7 cellular contexts compared by ENCODE assay signal in the genomic region with DNA sequence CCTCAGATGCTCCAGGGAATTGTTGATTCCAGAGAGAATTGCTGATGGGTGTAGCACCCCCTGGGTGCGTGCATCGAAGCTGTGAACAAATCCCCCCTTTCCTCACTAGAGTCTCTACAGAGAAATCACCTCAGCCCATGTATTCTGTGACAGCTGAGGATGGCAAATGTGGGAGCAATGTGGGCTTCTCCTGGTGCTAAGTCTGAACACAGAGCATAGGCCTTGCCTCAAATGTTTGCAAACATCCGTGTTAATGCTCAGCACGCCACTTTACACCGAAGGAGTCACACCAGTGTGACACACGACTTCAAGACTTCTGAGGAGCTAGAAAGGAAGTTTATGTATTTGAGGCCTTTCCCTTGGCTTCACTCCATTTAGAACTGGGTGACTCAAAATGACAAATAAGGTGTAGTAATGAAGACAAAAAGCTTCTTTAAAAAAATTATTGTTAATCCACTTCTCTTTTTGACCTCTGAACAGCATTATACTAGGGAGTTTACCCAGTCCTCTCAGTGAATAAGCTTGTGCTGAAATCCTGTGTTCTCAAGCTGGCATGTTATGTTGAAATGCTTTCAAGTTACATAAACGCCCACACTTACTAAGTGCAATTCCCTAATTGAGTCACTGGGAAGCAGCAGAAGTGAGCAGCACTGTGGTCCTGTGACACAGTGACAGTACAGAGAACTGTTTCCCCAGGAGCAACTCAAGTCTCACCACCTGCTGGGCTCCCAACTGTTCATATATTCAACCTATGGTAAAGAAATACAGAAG.
A peak's percentile ranks its signal among the peaks of the same experiment; 100 is the strongest.
DNase-seq lines count a peak whose midpoint lies in the region; ATAC-seq, FAIRE-seq and TF ChIP-seq lines count a peak whose summit lies in the region.

No MANE protein-coding gene starts in this region.

- no peaks in the 10 kb centered on the region for H3K36me3 Mint-ChIP-seq in GM23338 (ENCODE audit: low read depth)
- no peaks in the 10 kb centered on the region for H3K36me3 Mint-ChIP-seq in astrocyte (ENCODE audit: low read depth, unreplicated experiment)

- ATAC-seq in GM18505 (IDR thresholded peaks at IDR 0.05; ENCODE audit: unreplicated experiment) = peak; percentile 85
- peak; percentile 81 for ATAC-seq in GM23338

- TF ChIP-seq CTCF in GM23338 (conservative IDR thresholded peaks at IDR 0.05; ENCODE audit: low read depth in 2 of 2) = no peak; a peak in 1 of 4 replicates
- no peak for TF ChIP-seq CTCF in astrocyte (IDR thresholded peaks at IDR 0.05; ENCODE audit: insufficient read depth, low read depth, low read length)

- no peaks in the 10 kb centered on the region for H3K36me3 ChIP-seq in GM23338 (ENCODE audit: insufficient read depth)
- H3K36me3 ChIP-seq in astrocyte (ENCODE audit: insufficient read depth, low read length) = no peaks in the 10 kb centered on the region
- no peaks in the 10 kb centered on the region for H3K36me3 ChIP-seq in small intestine (ENCODE audit: control insufficient read depth in 2 of 2, insufficient read depth in 2 of 2, low read length in 2 of 2)

- peaks cover 37% of the 10 kb centered on the region for H3K4me1 Mint-ChIP-seq in GM23338
- H3K4me1 Mint-ChIP-seq in astrocyte (ENCODE audit: low read depth, unreplicated experiment) = peaks cover 10% of the 10 kb centered on the region

- no peak for TF ChIP-seq POLR2A in GM18505 (IDR thresholded peaks at IDR 0.05; ENCODE audit: borderline replicate concordance, extremely low read depth, insufficient read depth, insufficient read length)

- no peaks in the 10 kb centered on the region for H3K79me2 ChIP-seq in GM23338 (replicated peaks; ENCODE audit: insufficient read depth)
- no peaks in the 10 kb centered on the region for H3K79me2 ChIP-seq in astrocyte (ENCODE audit: insufficient read depth, low read length)

- H3K27me3 ChIP-seq in GM23338 (ENCODE audit: insufficient read depth) (no peaks in the 10 kb centered on the region), astrocyte (ENCODE audit: insufficient read depth, low read length) (no peaks in the 10 kb centered on the region), small intestine (ENCODE audit: control insufficient read depth in 2 of 2, insufficient read depth in 2 of 2, low read length in 2 of 2) (no peaks in the 10 kb centered on the region)

- H3K4me2 ChIP-seq in GM23338 (peak overlapping the region; percentile 29), astrocyte (ENCODE audit: low read length) (peak overlapping the region; percentile 24)

- FAIRE-seq in astrocyte (lab: Jason Lieb, UNC) = no peak
- FAIRE-seq in small intestine (lab: Jason Lieb, UNC) = no peak

- H3K27me3 Mint-ChIP-seq in GM23338 (ENCODE audit: insufficient read depth, low read depth, poor library complexity) (peaks cover 7% of the 10 kb centered on the region), astrocyte (ENCODE audit: low read depth, unreplicated experiment) (no peaks in the 10 kb centered on the region)

- peak overlapping the region; percentile 34 for H3K9ac ChIP-seq in astrocyte (ENCODE audit: low read length)

- no peaks in the 10 kb centered on the region for H4K20me1 ChIP-seq in GM23338 (replicated peaks; ENCODE audit: insufficient read depth)
- H4K20me1 ChIP-seq in astrocyte (ENCODE audit: insufficient read depth, low read length) = no peaks in the 10 kb centered on the region

- H3K27ac ChIP-seq in GM23338 (ENCODE audit: low read depth) (no peak overlapping the region), astrocyte (ENCODE audit: low read depth, low read length) (peak overlapping the region; percentile 47), small intestine (ENCODE audit: low read depth in 1 of 2, low read length in 1 of 2) (peak overlapping the region; percentile 63 to 85)

- H3K4me3 Mint-ChIP-seq in GM23338 = no peak overlapping the region
- H3K4me3 Mint-ChIP-seq in astrocyte (ENCODE audit: unreplicated experiment) = no peak overlapping the region

- no peak overlapping the region for H3K4me3 ChIP-seq in GM23338
- no peak overlapping the region for H3K4me3 ChIP-seq in astrocyte (ENCODE audit: insufficient read depth, low read depth, low read length)
- no peak overlapping the region for H3K4me3 ChIP-seq in small intestine (ENCODE audit: low read depth in 1 of 2, low read length in 2 of 2)

- no peaks in the 10 kb centered on the region for H3K9me3 Mint-ChIP-seq in GM23338
- no peaks in the 10 kb centered on the region for H3K9me3 Mint-ChIP-seq in astrocyte (ENCODE audit: unreplicated experiment)

- H2AFZ ChIP-seq in GM23338 = no peak overlapping the region
- peak overlapping the region; percentile 19 for H2AFZ ChIP-seq in astrocyte (ENCODE audit: low read depth, low read length)

- DNase-seq in GM23338 (ENCODE audit: low spot score) (peak; percentile 10), LoVo (ENCODE audit: low spot score) (peak; percentile 80), astrocyte (ENCODE audit: low read depth) (peak; percentile 87), iPS-NIHi11 (ENCODE audit: low spot score) (peak; percentile 24), small intestine (peak; percentile 75), HK-2 (ENCODE audit: unreplicated experiment) (no peak)

- H3K27ac Mint-ChIP-seq in GM23338 (no peak overlapping the region), astrocyte (ENCODE audit: unreplicated experiment) (no peak overlapping the region)

- no peaks in the 10 kb centered on the region for H3F3A ChIP-seq in GM23338 (replicated peaks; ENCODE audit: low read depth)

- WGBS in small intestine, 3 donors = 22 to 28% (median 24%) methylated on average over 7 of the region's 7 CpGs

- peaks cover 18% of the 10 kb centered on the region for H3K4me1 ChIP-seq in GM23338 (ENCODE audit: insufficient read depth)
- peaks cover 15% of the 10 kb centered on the region for H3K4me1 ChIP-seq in astrocyte (ENCODE audit: insufficient read depth, low read length)
- H3K4me1 ChIP-seq in small intestine (ENCODE audit: control insufficient read depth in 2 of 2, insufficient read depth in 1 of 2, low read depth in 1 of 2, low read length in 1 of 2) = peaks cover 3 to 12% of the 10 kb centered on the region in 2 donors

- H3K9me3 ChIP-seq in astrocyte (ENCODE audit: insufficient read depth, low read depth, low read length) = no peaks in the 10 kb centered on the region
- H3K9me3 ChIP-seq in small intestine (ENCODE audit: control insufficient read depth, low read depth) = no peaks in the 10 kb centered on the region

- H3K9me2 ChIP-seq in GM23338 (ENCODE audit: insufficient read depth) = no peaks in the 10 kb centered on the region

TF ChIP-seq in GM23338, 12 proteins besides CTCF, POLR2A, EP300 and RAD21:
- TF ChIP-seq JUNB (IDR thresholded peaks at IDR 0.05; ENCODE audit: unreplicated experiment) = no peak
- TF ChIP-seq, protein P1, sequence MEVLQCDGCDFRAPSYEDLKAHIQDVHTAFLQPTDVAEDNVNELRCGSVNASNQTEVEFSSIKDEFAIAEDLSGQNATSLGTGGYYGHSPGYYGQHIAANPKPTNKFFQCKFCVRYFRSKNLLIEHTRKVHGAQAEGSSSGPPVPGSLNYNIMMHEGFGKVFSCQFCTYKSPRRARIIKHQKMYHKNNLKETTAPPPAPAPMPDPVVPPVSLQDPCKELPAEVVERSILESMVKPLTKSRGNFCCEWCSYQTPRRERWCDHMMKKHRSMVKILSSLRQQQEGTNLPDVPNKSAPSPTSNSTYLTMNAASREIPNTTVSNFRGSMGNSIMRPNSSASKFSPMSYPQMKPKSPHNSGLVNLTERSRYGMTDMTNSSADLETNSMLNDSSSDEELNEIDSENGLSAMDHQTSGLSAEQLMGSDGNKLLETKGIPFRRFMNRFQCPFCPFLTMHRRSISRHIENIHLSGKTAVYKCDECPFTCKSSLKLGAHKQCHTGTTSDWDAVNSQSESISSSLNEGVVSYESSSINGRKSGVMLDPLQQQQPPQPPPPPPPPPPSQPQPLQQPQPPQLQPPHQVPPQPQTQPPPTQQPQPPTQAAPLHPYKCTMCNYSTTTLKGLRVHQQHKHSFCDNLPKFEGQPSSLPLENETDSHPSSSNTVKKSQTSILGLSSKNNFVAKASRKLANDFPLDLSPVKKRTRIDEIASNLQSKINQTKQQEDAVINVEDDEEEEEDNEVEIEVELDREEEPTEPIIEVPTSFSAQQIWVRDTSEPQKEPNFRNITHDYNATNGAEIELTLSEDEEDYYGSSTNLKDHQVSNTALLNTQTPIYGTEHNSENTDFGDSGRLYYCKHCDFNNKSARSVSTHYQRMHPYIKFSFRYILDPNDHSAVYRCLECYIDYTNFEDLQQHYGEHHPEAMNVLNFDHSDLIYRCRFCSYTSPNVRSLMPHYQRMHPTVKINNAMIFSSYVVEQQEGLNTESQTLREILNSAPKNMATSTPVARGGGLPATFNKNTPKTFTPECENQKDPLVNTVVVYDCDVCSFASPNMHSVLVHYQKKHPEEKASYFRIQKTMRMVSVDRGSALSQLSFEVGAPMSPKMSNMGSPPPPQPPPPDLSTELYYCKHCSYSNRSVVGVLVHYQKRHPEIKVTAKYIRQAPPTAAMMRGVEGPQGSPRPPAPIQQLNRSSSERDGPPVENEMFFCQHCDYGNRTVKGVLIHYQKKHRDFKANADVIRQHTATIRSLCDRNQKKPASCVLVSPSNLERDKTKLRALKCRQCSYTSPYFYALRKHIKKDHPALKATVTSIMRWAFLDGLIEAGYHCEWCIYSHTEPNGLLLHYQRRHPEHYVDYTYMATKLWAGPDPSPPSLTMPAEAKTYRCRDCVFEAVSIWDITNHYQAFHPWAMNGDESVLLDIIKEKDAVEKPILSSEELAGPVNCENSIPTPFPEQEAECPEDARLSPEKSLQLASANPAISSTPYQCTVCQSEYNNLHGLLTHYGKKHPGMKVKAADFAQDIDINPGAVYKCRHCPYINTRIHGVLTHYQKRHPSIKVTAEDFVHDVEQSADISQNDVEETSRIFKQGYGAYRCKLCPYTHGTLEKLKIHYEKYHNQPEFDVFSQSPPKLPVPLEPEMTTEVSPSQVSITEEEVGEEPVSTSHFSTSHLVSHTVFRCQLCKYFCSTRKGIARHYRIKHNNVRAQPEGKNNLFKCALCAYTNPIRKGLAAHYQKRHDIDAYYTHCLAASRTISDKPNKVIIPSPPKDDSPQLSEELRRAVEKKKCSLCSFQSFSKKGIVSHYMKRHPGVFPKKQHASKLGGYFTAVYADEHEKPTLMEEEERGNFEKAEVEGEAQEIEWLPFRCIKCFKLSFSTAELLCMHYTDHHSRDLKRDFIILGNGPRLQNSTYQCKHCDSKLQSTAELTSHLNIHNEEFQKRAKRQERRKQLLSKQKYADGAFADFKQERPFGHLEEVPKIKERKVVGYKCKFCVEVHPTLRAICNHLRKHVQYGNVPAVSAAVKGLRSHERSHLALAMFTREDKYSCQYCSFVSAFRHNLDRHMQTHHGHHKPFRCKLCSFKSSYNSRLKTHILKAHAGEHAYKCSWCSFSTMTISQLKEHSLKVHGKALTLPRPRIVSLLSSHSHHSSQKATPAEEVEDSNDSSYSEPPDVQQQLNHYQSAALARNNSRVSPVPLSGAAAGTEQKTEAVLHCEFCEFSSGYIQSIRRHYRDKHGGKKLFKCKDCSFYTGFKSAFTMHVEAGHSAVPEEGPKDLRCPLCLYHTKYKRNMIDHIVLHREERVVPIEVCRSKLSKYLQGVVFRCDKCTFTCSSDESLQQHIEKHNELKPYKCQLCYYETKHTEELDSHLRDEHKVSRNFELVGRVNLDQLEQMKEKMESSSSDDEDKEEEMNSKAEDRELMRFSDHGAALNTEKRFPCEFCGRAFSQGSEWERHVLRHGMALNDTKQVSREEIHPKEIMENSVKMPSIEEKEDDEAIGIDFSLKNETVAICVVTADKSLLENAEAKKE (CRISPR knock-in tag; IDR thresholded peaks at IDR 0.05) = no peak
